Comparison of ENCODE assay signal across 1 cellular context in genomic region chr1:158290571-158290935, GRCh38.
TF ChIP-seq lines count a peak whose summit lies in the region.

No MANE protein-coding gene starts in this region.

TF ChIP-seq in GM12878, 131 proteins besides CTCF, POLR2A, EP300 and RAD21:
- TF ChIP-seq ZBTB33 (IDR thresholded peaks at IDR 0.05) (no peak), ASH2L (IDR thresholded peaks at IDR 0.05; ENCODE audit: borderline replicate concordance, low read depth) (no peak), YY1 (IDR thresholded peaks at IDR 0.05; ENCODE audit: low read depth, low read length) (no peak), RBBP5 (conservative IDR thresholded peaks at IDR 0.05) (no peak), HDAC2 (IDR thresholded peaks at IDR 0.05) (no peak), CUX1 (IDR thresholded peaks at IDR 0.05; ENCODE audit: insufficient replicate concordance, low read depth, low read length) (no peak), ZNF217 (IDR thresholded peaks at IDR 0.05) (no peak), SREBF1 (IDR thresholded peaks at IDR 0.05; ENCODE audit: low read length) (no peak), GABPA (IDR thresholded peaks at IDR 0.05; ENCODE audit: low read depth) (no peak), REST (IDR thresholded peaks at IDR 0.05; ENCODE audit: low read depth, low read length) (no peak), SMC3 (IDR thresholded peaks at IDR 0.05; ENCODE audit: borderline replicate concordance, low read length) (no peak), ZZZ3 (IDR thresholded peaks at IDR 0.05; ENCODE audit: control insufficient read depth, insufficient read length, low read depth) (no peak), IRF4 (IDR thresholded peaks at IDR 0.05; ENCODE audit: low read depth, low read length) (no peak), BRCA1 (IDR thresholded peaks at IDR 0.05; ENCODE audit: low read depth, low read length) (no peak), ESRRA (IDR thresholded peaks at IDR 0.05; ENCODE audit: low read length) (no peak), CREM (IDR thresholded peaks at IDR 0.05; ENCODE audit: low read depth) (no peak), IRF3 (IDR thresholded peaks at IDR 0.05) (no peak)
